1 cellular context compared by ENCODE assay signal in the genomic region with DNA sequence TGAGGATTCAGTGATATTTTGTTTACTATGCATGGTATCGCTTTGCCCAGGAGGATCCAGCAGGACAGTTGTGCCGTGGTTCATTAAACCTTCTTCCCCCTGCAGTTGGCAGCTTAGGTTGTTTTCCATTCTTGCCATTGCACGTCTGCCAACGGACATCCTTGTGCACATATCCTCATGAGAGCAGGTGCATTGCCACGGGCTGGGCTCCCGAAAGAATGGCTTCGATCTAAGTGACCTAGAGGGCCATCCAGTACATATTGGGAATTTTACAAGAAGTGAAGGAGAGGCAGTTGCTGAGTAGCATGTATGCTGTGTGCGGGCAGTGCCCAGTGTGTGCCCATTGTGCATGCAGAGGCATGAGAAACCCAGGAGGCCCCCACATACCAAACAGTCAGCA.
TF ChIP-seq lines count a peak whose summit lies in the region.

No MANE protein-coding gene starts in this region.

TF ChIP-seq in H1, 55 proteins besides CTCF, POLR2A, EP300 and RAD21 (continued from another document):
- TF ChIP-seq CHD2 (IDR thresholded peaks at IDR 0.05; ENCODE audit: low read length) = no peak
- no peak for TF ChIP-seq CTBP2 (IDR thresholded peaks at IDR 0.05; ENCODE audit: borderline replicate concordance, insufficient read depth, insufficient read length, low read length)
- no peak for TF ChIP-seq SP1 (IDR thresholded peaks at IDR 0.05; ENCODE audit: low read depth, low read length)
- TF ChIP-seq BCL11A (IDR thresholded peaks at IDR 0.05; ENCODE audit: low read depth in 2 of 2, low read length in 2 of 2) = no peak
- TF ChIP-seq ATF3 (IDR thresholded peaks at IDR 0.05; ENCODE audit: insufficient read depth, low read depth, low read length) = no peak
TF ChIP-seq in H1: peak in this region for 0.
